ENCODE assay signal across 8 cellular contexts in genomic region chr13:21326155-21327030, GRCh38.
A peak's percentile ranks its signal among the peaks of the same experiment; 100 is the strongest.
DNase-seq lines count a peak whose midpoint lies in the region; ATAC-seq and TF ChIP-seq lines count a peak whose summit lies in the region.

No MANE protein-coding gene starts in this region.

- H3K4me1 Mint-ChIP-seq in IgD-negative memory B cell = peaks cover 24 to 29% (median 25%) of the 10 kb centered on the region in 3 donors

- ATAC-seq in HG03159 (IDR thresholded peaks at IDR 0.05; ENCODE audit: unreplicated experiment) = no peak

- no peaks in the 10 kb centered on the region for H3K27me3 ChIP-seq in subcutaneous abdominal adipose tissue (ENCODE audit: control insufficient read depth in 5 of 5, insufficient read depth in 4 of 5, low read length in 5 of 5)
- H3K27me3 ChIP-seq in SJCRH30 = no peaks in the 10 kb centered on the region

- DNase-seq in AG10803 (ENCODE audit: low read depth) (peak; percentile 61), coronary artery (ENCODE audit: low spot score) (no peak), left kidney (ENCODE audit: low read depth, low spot score) (peak; percentile 69), SJCRH30 (no peak)
- no peak for DNase-seq in stimulated activated CD4-positive, alpha-beta T cell treated with anti-CD3 and anti-CD28 coated beads, Interleukin-4, amount 100 ng/mL, for 24 hours

- no peaks in the 10 kb centered on the region for H3K27me3 Mint-ChIP-seq in IgD-negative memory B cell

- H3K4me1 ChIP-seq in subcutaneous abdominal adipose tissue (ENCODE audit: control insufficient read depth in 5 of 5, insufficient read depth in 5 of 5, low read length in 5 of 5) (peaks cover 0 to 12% (median 11%) of the 10 kb centered on the region in 5 donors), SJCRH30 (no peaks in the 10 kb centered on the region)

- peaks cover under 1 to 9% (median 4%) of the 10 kb centered on the region in 5 donors for H3K36me3 ChIP-seq in subcutaneous abdominal adipose tissue (ENCODE audit: control insufficient read depth in 5 of 5, insufficient read depth in 5 of 5, low read length in 5 of 5)
- H3K36me3 ChIP-seq in SJCRH30 = no peaks in the 10 kb centered on the region

- no peak overlapping the region for H3K27ac Mint-ChIP-seq in IgD-negative memory B cell

- H3K9ac ChIP-seq in subcutaneous abdominal adipose tissue (ENCODE audit: low read length in 5 of 5) = peak overlapping the region in 3 of 5 donors; percentile 30 to 49 (median 33)

- no peaks in the 10 kb centered on the region for H3K9me3 ChIP-seq in subcutaneous abdominal adipose tissue (ENCODE audit: control insufficient read depth in 5 of 5, low read length in 5 of 5)
- H3K9me3 ChIP-seq in SJCRH30 (replicated peaks) = no peaks in the 10 kb centered on the region

- peak overlapping the region in 3 of 4 donors; percentile 65 to 72 (median 72) for H3K4me3 Mint-ChIP-seq in IgD-negative memory B cell

- TF ChIP-seq CTCF in AG10803 (conservative IDR thresholded peaks at IDR 0.05; ENCODE audit: low read length) = no peak
- no peak for TF ChIP-seq CTCF in coronary artery (IDR thresholded peaks at IDR 0.05)

- H3K4me3 ChIP-seq in AG10803 (ENCODE audit: low read length) (peak overlapping the region; percentile 63), coronary artery (peak overlapping the region; percentile 68), subcutaneous abdominal adipose tissue (ENCODE audit: low read depth in 1 of 5, low read length in 5 of 5) (peak overlapping the region; percentile 61 to 72 (median 70)), SJCRH30 (no peak overlapping the region)

- peaks cover 1% of the 10 kb centered on the region for H3K36me3 Mint-ChIP-seq in IgD-negative memory B cell

- H3K27ac ChIP-seq in coronary artery (no peak overlapping the region), subcutaneous abdominal adipose tissue (ENCODE audit: low read depth, low read length) (no peak overlapping the region), SJCRH30 (no peak overlapping the region)

- no peaks in the 10 kb centered on the region for H3K9me3 Mint-ChIP-seq in IgD-negative memory B cell

Comparison
In these comparisons a context has a peak if more than half of its experiments do, and no peak if none do; other contexts are left out.
1. DNase-seq: peak in AG10803 (single experiment) and left kidney (single experiment); none in coronary artery (single experiment), SJCRH30 (0 of 2) and stimulated activated CD4-positive, alpha-beta T cell treated with anti-CD3 and anti-CD28 coated beads, Interleukin-4, amount 100 ng/mL, for 24 hours (single experiment).